ENCODE assay signal across 8 cellular contexts in the genomic region with DNA sequence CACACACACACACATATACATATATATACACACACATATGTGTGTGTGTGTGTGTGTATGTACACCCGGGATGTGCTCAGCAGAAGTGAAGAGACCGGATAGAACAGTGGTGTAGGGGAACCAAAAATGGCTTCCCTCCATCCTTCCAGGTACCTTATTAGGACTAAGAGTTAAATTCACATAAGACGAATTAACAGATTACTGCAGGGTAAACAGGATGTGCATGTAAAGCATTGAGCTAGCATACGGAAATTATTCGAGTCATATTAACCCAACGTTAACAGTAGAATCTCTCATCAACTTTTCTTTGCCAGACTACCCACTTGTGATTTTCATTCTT. TPM values are rescaled to one million over a fixed set of nuclear protein-coding genes. Genes with fewer than 3 reads are reported as not detected.
DNase-seq lines count a peak whose midpoint lies in the region; ATAC-seq and TF ChIP-seq lines count a peak whose summit lies in the region.

No MANE protein-coding gene starts in this region.

- H3K4me1 ChIP-seq in psoas muscle: peaks cover 26% of the 10 kb centered on the region

- in situ Hi-C loops in GM13976 (cut with MboI; ENCODE audit: low sequenced_read_pairs, unreplicated experiment): no loop called here

- H3K4me3 ChIP-seq in epithelial cell of proximal tubule (ENCODE audit: low read depth, low read length): peak overlapping the region; percentile 99
- peak overlapping the region; percentile 90 for H3K4me3 ChIP-seq in psoas muscle

- no peaks in the 10 kb centered on the region for H3K9me3 ChIP-seq in psoas muscle

- no peaks in the 10 kb centered on the region for H3K27me3 ChIP-seq in psoas muscle (ENCODE audit: insufficient read depth in 3 of 3, low read length in 2 of 3)

- H3K27ac ChIP-seq in psoas muscle: peak overlapping the region; percentile 90

- 2 to 4% (median 3%) methylated on average over 6 of the region's 6 CpGs for WGBS in psoas muscle, 3 donors

- ATAC-seq in psoas muscle: no peak
- ATAC-seq in HG02763 (IDR thresholded peaks at IDR 0.05; ENCODE audit: unreplicated experiment): no peak
- no peak for ATAC-seq in GM21576 (IDR thresholded peaks at IDR 0.05; ENCODE audit: unreplicated experiment)

- peaks cover 9 to 29% of the 10 kb centered on the region in 2 donors for H3K36me3 ChIP-seq in psoas muscle (ENCODE audit: insufficient read depth in 1 of 2, low read depth in 1 of 2)

- DNase-seq in GM13976 (ENCODE audit: low spot score) (peak; percentile 48), NCI-H2171 (lab: John Stamatoyannopoulos, UW) (peak; percentile 24), epithelial cell of proximal tubule (ENCODE audit: low read depth) (no peak), psoas muscle (no peak), UCSD-AML1 (lab: John Stamatoyannopoulos, UW; ENCODE audit: unreplicated experiment) (no peak)
- no peak for DNase-seq in activated T-cell treated with anti-CD3 and anti-CD28 coated beads, Interleukin-2, amount 50 U/mL, for 1 hour

- intact Hi-C loops in psoas muscle (cut with DNase I): loop anchor here in 1 of 2 donors (2.0 to 5.0 kb wide), 2 partner anchors 36 to 76 kb away; a partner anchor contains a TSS

- no peak for TF ChIP-seq CTCF in GM13976 (IDR thresholded peaks at IDR 0.05; ENCODE audit: borderline replicate concordance, control extremely low read depth, extremely low read depth, insufficient read depth, missing control alignments)
- TF ChIP-seq CTCF in epithelial cell of proximal tubule (conservative IDR thresholded peaks at IDR 0.05; ENCODE audit: low read depth, low read length): no peak
- TF ChIP-seq CTCF in psoas muscle (IDR thresholded peaks at IDR 0.05): no peak

RNA-seq across cellular contexts. Expression of a gene that starts 0.7 kb away (rescaled TPM):
- total RNA-seq in epithelial cell of proximal tubule (21.6 and 39.4 TPM in 2 replicates), psoas muscle (10 to 100 TPM; 15.5 to 20.3 (median 16.7) TPM)
- 10 to 100 TPM in 2 of 3 donors, 1 to 10 TPM in 1; 10.0 to 19.9 (median 12.1) TPM for polyA plus RNA-seq in psoas muscle

RNA-seq across cellular contexts. Expression of a gene that starts 1.1 kb away (rescaled TPM):
- total RNA-seq in epithelial cell of proximal tubule (83.9 and 116 TPM in 2 replicates), psoas muscle (10 to 100 TPM in 1 of 4 donors, 1 to 10 TPM in 3; 2.9 to 13.4 (median 3.3) TPM)
- polyA plus RNA-seq in psoas muscle: 10 to 100 TPM in 2 of 3 donors, 1 to 10 TPM in 1; 7.5 to 20.3 (median 14.3) TPM

RNA-seq across cellular contexts. Expression of a gene that starts 19.0 kb away (rescaled TPM):
- under 0.01 and 0.14 TPM in 2 replicates for total RNA-seq in epithelial cell of proximal tubule
- under 1 TPM; 0.29 to 0.73 (median 0.35) TPM for total RNA-seq in psoas muscle
- under 1 TPM; 0.08 to 0.39 (median 0.14) TPM for polyA plus RNA-seq in psoas muscle

RNA-seq across cellular contexts. Expression of a gene that starts 34.3 kb away (rescaled TPM):
- 27.1 and 27.2 TPM in 2 replicates for total RNA-seq in epithelial cell of proximal tubule
- total RNA-seq in psoas muscle: 10 to 100 TPM; 35.6 to 64.6 (median 53.2) TPM
- polyA plus RNA-seq in psoas muscle: 10 to 100 TPM; 21.0 to 68.5 (median 37.8) TPM

Comparison
In these comparisons a context has a peak if more than half of its experiments do, and no peak if none do; other contexts are left out.
1. DNase-seq: peak in GM13976 (single experiment) and NCI-H2171 (single experiment); none in epithelial cell of proximal tubule (single experiment), psoas muscle (0 of 2), UCSD-AML1 (single experiment) and activated T-cell treated with anti-CD3 and anti-CD28 coated beads, Interleukin-2, amount 50 U/mL, for 1 hour (single experiment).